Comparison of ENCODE assay signal across 1 cellular context in genomic region chr22:16602728-16603447, GRCh38.
TF ChIP-seq lines count a peak whose summit lies in the region.
"Not testable (repeated sequence)": the region's sequence is repeated elsewhere in the genome, so short reads cannot be mapped to it uniquely, and the experiment has no call there.

No MANE protein-coding gene starts in this region.

TF ChIP-seq in K562, 482 proteins besides CTCF, POLR2A, EP300 and RAD21 (continued from another document and continues in another):
- TF ChIP-seq CHCHD3 (CRISPR knock-in tag; IDR thresholded peaks at IDR 0.05) (0 out of 2 replicates have a peak, but pooled peaks have one; percentile 85), AFF4 (CRISPR knock-in tag; IDR thresholded peaks at IDR 0.05) (peak; percentile 31; the same call in 1 of the 2 replicates), ETV1 (tag; conservative IDR thresholded peaks at IDR 0.05; ENCODE audit: low read depth) (peak; percentile 14; the same call in 1 of the 2 replicates), AFF1 (IDR thresholded peaks at IDR 0.05; ENCODE audit: low read depth in 1 of 2, partially characterized antibody in 2 of 2) (peak; percentile 37 to 39), HLTF (IDR thresholded peaks at IDR 0.05) (peak; percentile 58), SIN3A (IDR thresholded peaks at IDR 0.05; ENCODE audit: borderline replicate concordance in 2 of 2, control insufficient read depth in 1 of 2, low read depth in 2 of 2, low read length in 2 of 2) (peak; percentile 11 to 32; a peak in 1 of 4 replicates), ZBTB9 (CRISPR knock-in tag; IDR thresholded peaks at IDR 0.05) (peak; percentile 29; the same call in 1 of the 2 replicates), ID3 (tag; IDR thresholded peaks at IDR 0.05) (peak; percentile 89), E2F5 (CRISPR knock-in tag; IDR thresholded peaks at IDR 0.05) (0 out of 2 replicates have a peak, but pooled peaks have one; percentile 29), ARNT (IDR thresholded peaks at IDR 0.05) (0 out of 4 replicates have a peak, but pooled peaks have one; percentile 37 to 47), NONO (IDR thresholded peaks at IDR 0.05; ENCODE audit: low read depth in 2 of 2, low read length in 1 of 2) (peak in 1 of 2 experiments; percentile 20; a peak in 1 of 4 replicates), BRD4 (IDR thresholded peaks at IDR 0.05) (peak; percentile 91), ZFP91 (CRISPR knock-in tag; IDR thresholded peaks at IDR 0.05) (peak; percentile 20; the same call in 1 of the 2 replicates), SUPT5H (IDR thresholded peaks at IDR 0.05) (peak; percentile 64), SMARCC2 (IDR thresholded peaks at IDR 0.05; ENCODE audit: low read depth) (0 out of 2 replicates have a peak, but pooled peaks have one; percentile 58), ZBTB2 (IDR thresholded peaks at IDR 0.05) (0 out of 2 replicates have a peak, but pooled peaks have one; percentile 68), UBTF (IDR thresholded peaks at IDR 0.05; ENCODE audit: borderline replicate concordance in 1 of 2, low read depth in 2 of 2, low read length in 2 of 2) (peak; percentile 33 to 77; a peak in 3 of 4 replicates), HDGF (IDR thresholded peaks at IDR 0.05) (peak; percentile 87; the same call in 1 of the 2 replicates), ZBTB49 (CRISPR knock-in tag; IDR thresholded peaks at IDR 0.05; ENCODE audit: borderline replicate concordance) (0 out of 2 replicates have a peak, but pooled peaks have one; percentile 47), DIDO1 (tag; IDR thresholded peaks at IDR 0.05; ENCODE audit: low read depth) (peak; percentile 18; the same call in 1 of the 2 replicates), ZC3H4 (CRISPR knock-in tag; IDR thresholded peaks at IDR 0.05; ENCODE audit: borderline replicate concordance) (0 out of 2 replicates have a peak, but pooled peaks have one; percentile 22), MNT (conservative IDR thresholded peaks at IDR 0.05) (peak in 1 of 2 experiments; percentile 50)
- not testable (repeated sequence) for TF ChIP-seq ID3 (CRISPR knock-in tag; IDR thresholded peaks at IDR 0.05)
